Comparison of ENCODE assay signal across 3 cellular contexts in genomic region chr1:19330449-19331135, GRCh38.
TF ChIP-seq lines count a peak whose summit lies in the region.

No MANE protein-coding gene starts in this region.

TF ChIP-seq in A549, 52 proteins besides CTCF, POLR2A, EP300 and RAD21:
- TF ChIP-seq, protein P1, sequence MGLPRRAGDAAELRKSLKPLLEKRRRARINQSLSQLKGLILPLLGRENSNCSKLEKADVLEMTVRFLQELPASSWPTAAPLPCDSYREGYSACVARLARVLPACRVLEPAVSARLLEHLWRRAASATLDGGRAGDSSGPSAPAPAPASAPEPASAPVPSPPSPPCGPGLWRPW (IDR thresholded peaks at IDR 0.05), result no peak
- TF ChIP-seq ZFP36 (IDR thresholded peaks at IDR 0.05; ENCODE audit: borderline replicate concordance, partially characterized antibody) (peak; percentile 75), MYC (IDR thresholded peaks at IDR 0.05; ENCODE audit: borderline replicate concordance, low read length) (no peak), CHD4 (IDR thresholded peaks at IDR 0.05; ENCODE audit: borderline replicate concordance) (no peak), SREBF2 (IDR thresholded peaks at IDR 0.05) (no peak), CEBPB (IDR thresholded peaks at IDR 0.05) (no peak), KDM5A (IDR thresholded peaks at IDR 0.05) (no peak)
- TF ChIP-seq, protein P2, sequence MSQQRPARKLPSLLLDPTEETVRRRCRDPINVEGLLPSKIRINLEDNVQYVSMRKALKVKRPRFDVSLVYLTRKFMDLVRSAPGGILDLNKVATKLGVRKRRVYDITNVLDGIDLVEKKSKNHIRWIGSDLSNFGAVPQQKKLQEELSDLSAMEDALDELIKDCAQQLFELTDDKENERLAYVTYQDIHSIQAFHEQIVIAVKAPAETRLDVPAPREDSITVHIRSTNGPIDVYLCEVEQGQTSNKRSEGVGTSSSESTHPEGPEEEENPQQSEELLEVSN (IDR thresholded peaks at IDR 0.05; ENCODE audit: borderline replicate concordance, low read depth), result no peak

TF ChIP-seq in K562, 482 proteins besides CTCF, POLR2A, EP300 and RAD21 (continues in another document):
- TF ChIP-seq ARID2 (IDR thresholded peaks at IDR 0.05) (no peak), JUND (IDR thresholded peaks at IDR 0.05; ENCODE audit: borderline replicate concordance, low read depth, low read length) (no peak), JUND (tag; IDR thresholded peaks at IDR 0.05; ENCODE audit: borderline replicate concordance, low read depth, low read length) (no peak), SOX6 (IDR thresholded peaks at IDR 0.05) (no peak), ZFP36 (IDR thresholded peaks at IDR 0.05; ENCODE audit: low read depth, low read length, partially characterized antibody) (peak; percentile 98), CEBPG (CRISPR knock-in tag; IDR thresholded peaks at IDR 0.05) (no peak), CEBPG (tag; conservative IDR thresholded peaks at IDR 0.05 in 1 of 2, IDR thresholded peaks at IDR 0.05 in 1 of 2) (no peak), POLR2G (IDR thresholded peaks at IDR 0.05; ENCODE audit: low read depth, low read length) (peak; percentile 57), RBM25 (IDR thresholded peaks at IDR 0.05; ENCODE audit: low read depth, low read length, severe bottlenecking) (peak; percentile 12), ZNF253 (CRISPR knock-in tag; conservative IDR thresholded peaks at IDR 0.05) (no peak), NFXL1 (CRISPR knock-in tag; IDR thresholded peaks at IDR 0.05) (no peak), ZNF586 (CRISPR knock-in tag; conservative IDR thresholded peaks at IDR 0.05) (no peak), FIP1L1 (IDR thresholded peaks at IDR 0.05; ENCODE audit: low read depth, low read length, poor library complexity, severe bottlenecking) (no peak), YBX1 (IDR thresholded peaks at IDR 0.05) (no peak), SETDB1 (IDR thresholded peaks at IDR 0.05; ENCODE audit: low read length) (no peak)
- TF ChIP-seq, protein P3, sequence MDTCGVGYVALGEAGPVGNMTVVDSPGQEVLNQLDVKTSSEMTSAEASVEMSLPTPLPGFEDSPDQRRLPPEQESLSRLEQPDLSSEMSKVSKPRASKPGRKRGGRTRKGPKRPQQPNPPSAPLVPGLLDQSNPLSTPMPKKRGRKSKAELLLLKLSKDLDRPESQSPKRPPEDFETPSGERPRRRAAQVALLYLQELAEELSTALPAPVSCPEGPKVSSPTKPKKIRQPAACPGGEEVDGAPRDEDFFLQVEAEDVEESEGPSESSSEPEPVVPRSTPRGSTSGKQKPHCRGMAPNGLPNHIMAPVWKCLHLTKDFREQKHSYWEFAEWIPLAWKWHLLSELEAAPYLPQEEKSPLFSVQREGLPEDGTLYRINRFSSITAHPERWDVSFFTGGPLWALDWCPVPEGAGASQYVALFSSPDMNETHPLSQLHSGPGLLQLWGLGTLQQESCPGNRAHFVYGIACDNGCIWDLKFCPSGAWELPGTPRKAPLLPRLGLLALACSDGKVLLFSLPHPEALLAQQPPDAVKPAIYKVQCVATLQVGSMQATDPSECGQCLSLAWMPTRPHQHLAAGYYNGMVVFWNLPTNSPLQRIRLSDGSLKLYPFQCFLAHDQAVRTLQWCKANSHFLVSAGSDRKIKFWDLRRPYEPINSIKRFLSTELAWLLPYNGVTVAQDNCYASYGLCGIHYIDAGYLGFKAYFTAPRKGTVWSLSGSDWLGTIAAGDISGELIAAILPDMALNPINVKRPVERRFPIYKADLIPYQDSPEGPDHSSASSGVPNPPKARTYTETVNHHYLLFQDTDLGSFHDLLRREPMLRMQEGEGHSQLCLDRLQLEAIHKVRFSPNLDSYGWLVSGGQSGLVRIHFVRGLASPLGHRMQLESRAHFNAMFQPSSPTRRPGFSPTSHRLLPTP (IDR thresholded peaks at IDR 0.05; ENCODE audit: borderline replicate concordance, extremely low read depth, insufficient read length), result no peak
- TF ChIP-seq, protein P4, sequence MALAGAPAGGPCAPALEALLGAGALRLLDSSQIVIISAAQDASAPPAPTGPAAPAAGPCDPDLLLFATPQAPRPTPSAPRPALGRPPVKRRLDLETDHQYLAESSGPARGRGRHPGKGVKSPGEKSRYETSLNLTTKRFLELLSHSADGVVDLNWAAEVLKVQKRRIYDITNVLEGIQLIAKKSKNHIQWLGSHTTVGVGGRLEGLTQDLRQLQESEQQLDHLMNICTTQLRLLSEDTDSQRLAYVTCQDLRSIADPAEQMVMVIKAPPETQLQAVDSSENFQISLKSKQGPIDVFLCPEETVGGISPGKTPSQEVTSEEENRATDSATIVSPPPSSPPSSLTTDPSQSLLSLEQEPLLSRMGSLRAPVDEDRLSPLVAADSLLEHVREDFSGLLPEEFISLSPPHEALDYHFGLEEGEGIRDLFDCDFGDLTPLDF (CRISPR knock-in tag; IDR thresholded peaks at IDR 0.05), result no peak

TF ChIP-seq in HEK293T, 16 proteins besides CTCF, POLR2A, EP300 and RAD21:
- no peak for TF ChIP-seq ZNF384 (IDR thresholded peaks at IDR 0.05)
- no peak for TF ChIP-seq FOXM1 (IDR thresholded peaks at IDR 0.05; ENCODE audit: borderline replicate concordance)
- no peak for TF ChIP-seq L3MBTL2 (conservative IDR thresholded peaks at IDR 0.05)
- no peak for TF ChIP-seq SP1 (IDR thresholded peaks at IDR 0.05)
- TF ChIP-seq FOXA1 (IDR thresholded peaks at IDR 0.05), result no peak
- TF ChIP-seq CTBP1 (IDR thresholded peaks at IDR 0.05; ENCODE audit: borderline replicate concordance), result no peak
- TF ChIP-seq SUZ12 (IDR thresholded peaks at IDR 0.05), result no peak
- no peak for TF ChIP-seq ARNT (IDR thresholded peaks at IDR 0.05)
- TF ChIP-seq, protein P5, sequence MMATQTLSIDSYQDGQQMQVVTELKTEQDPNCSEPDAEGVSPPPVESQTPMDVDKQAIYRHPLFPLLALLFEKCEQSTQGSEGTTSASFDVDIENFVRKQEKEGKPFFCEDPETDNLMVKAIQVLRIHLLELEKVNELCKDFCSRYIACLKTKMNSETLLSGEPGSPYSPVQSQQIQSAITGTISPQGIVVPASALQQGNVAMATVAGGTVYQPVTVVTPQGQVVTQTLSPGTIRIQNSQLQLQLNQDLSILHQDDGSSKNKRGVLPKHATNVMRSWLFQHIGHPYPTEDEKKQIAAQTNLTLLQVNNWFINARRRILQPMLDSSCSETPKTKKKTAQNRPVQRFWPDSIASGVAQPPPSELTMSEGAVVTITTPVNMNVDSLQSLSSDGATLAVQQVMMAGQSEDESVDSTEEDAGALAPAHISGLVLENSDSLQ (IDR thresholded peaks at IDR 0.05), result no peak
- no peak for TF ChIP-seq LEF1 (IDR thresholded peaks at IDR 0.05; ENCODE audit: borderline replicate concordance)
- no peak for TF ChIP-seq NFRKB (IDR thresholded peaks at IDR 0.05)
- TF ChIP-seq BHLHE40 (IDR thresholded peaks at IDR 0.05; ENCODE audit: borderline replicate concordance), result no peak
- TF ChIP-seq HDGF (IDR thresholded peaks at IDR 0.05; ENCODE audit: borderline replicate concordance), result no peak
- no peak for TF ChIP-seq ELF4 (IDR thresholded peaks at IDR 0.05)
